Comparison of ENCODE assay signal across 1 cellular context in genomic region chr11:68856425-68857030, GRCh38.
TF ChIP-seq lines count a peak whose summit lies in the region.

No MANE protein-coding gene starts in this region.

TF ChIP-seq in HepG2, 621 proteins besides CTCF, POLR2A, EP300 and RAD21:
- TF ChIP-seq ZBTB38 (CRISPR knock-in tag; IDR thresholded peaks at IDR 0.05) (peak; percentile 44; the same call in 1 of the 2 replicates), RARA (CRISPR knock-in tag; IDR thresholded peaks at IDR 0.05) (peak; percentile 10; the same call in 1 of the 2 replicates), ZFY (CRISPR knock-in tag; IDR thresholded peaks at IDR 0.05) (0 out of 2 replicates have a peak, but pooled peaks have one; percentile 26), ZFX (CRISPR knock-in tag; IDR thresholded peaks at IDR 0.05; ENCODE audit: low read depth) (peak; percentile 62), KLF11 (CRISPR knock-in tag; IDR thresholded peaks at IDR 0.05) (0 out of 2 replicates have a peak, but pooled peaks have one; percentile 5), STAT6 (CRISPR knock-in tag; IDR thresholded peaks at IDR 0.05; ENCODE audit: borderline replicate concordance) (0 out of 2 replicates have a peak, but pooled peaks have one; percentile 32), ZNF441 (CRISPR knock-in tag; IDR thresholded peaks at IDR 0.05; ENCODE audit: borderline replicate concordance) (0 out of 2 replicates have a peak, but pooled peaks have one; percentile 34), ZBTB33 (CRISPR knock-in tag; IDR thresholded peaks at IDR 0.05) (peak; percentile 64), RXRB (CRISPR knock-in tag; IDR thresholded peaks at IDR 0.05; ENCODE audit: borderline replicate concordance) (peak; percentile 37; the same call in 1 of the 2 replicates), ZNF687 (CRISPR knock-in tag; IDR thresholded peaks at IDR 0.05) (0 out of 2 replicates have a peak, but pooled peaks have one; percentile 24), ZBTB4 (CRISPR knock-in tag; IDR thresholded peaks at IDR 0.05; ENCODE audit: borderline replicate concordance) (0 out of 2 replicates have a peak, but pooled peaks have one; percentile 49), RXRA (CRISPR knock-in tag; IDR thresholded peaks at IDR 0.05) (0 out of 2 replicates have a peak, but pooled peaks have one; percentile 13)
TF ChIP-seq in HepG2: peak in this region for 12; not testable (repeated sequence) for 609.
